ENCODE assay signal across 1 cellular context in genomic region chr5:39100851-39101396, GRCh38.
TF ChIP-seq lines count a peak whose summit lies in the region.

No MANE protein-coding gene starts in this region.

TF ChIP-seq in GM23338, 12 proteins besides CTCF, POLR2A, EP300 and RAD21 (continued from another document):
- no peak for TF ChIP-seq REST (IDR thresholded peaks at IDR 0.05; ENCODE audit: unreplicated experiment)
- no peak for TF ChIP-seq CREB1 (CRISPR knock-in tag; IDR thresholded peaks at IDR 0.05; ENCODE audit: low read depth)
- TF ChIP-seq ZNF331 (CRISPR knock-in tag; IDR thresholded peaks at IDR 0.05; ENCODE audit: low read depth): no peak
- TF ChIP-seq EZH2 (IDR thresholded peaks at IDR 0.05; ENCODE audit: low read depth, unreplicated experiment): no peak
- no peak for TF ChIP-seq EZH2phosphoT487 (IDR thresholded peaks at IDR 0.05; ENCODE audit: unreplicated experiment)
- TF ChIP-seq NANOG (IDR thresholded peaks at IDR 0.05; ENCODE audit: borderline replicate concordance): no peak
- TF ChIP-seq ZNF114 (CRISPR knock-in tag; IDR thresholded peaks at IDR 0.05): no peak
